In the genomic region with DNA sequence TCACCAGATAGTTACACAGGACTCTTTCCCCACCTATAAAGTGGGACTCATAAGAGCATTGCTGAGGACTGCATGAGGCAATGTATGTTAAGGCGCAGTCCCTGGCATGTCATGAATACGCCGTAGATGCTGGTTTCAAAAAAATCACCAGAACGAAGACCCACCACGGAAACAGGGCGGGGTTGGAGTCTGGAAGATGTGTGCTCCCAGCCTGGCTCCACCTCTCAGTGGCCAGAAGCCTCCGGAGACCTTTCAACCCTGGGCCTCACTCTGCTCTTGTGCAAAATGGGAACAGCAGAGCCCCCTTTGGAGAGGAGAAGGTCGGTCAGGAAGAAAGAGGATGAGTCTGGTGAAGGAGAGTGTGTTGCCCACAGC, we compare ENCODE assay signal across 18 cellular contexts.
"Had no signal": no experiment of that assay in that cellular context is flagged by ENCODE, and none has a peak within 500 bp of the region (broad histone marks: within the 10 kb centered on the region; RNA-seq: fewer than 3 reads in every experiment).

No MANE protein-coding gene starts in this region.

- H3K27ac ChIP-seq: foreskin keratinocyte, psoas muscle, tibial nerve had no signal

- H3K4me3 ChIP-seq: psoas muscle, tibial nerve had no signal

- H3K4me1 ChIP-seq: foreskin keratinocyte, psoas muscle had no signal

- H3K36me3 ChIP-seq: tibial nerve had no signal

- H3K27me3 ChIP-seq: tibial nerve had no signal

- H3K27me3 Mint-ChIP-seq: activated naive CD8-positive, alpha-beta T cell treated with anti-CD3 and anti-CD28 coated beads, Interleukin-2, amount 50 U/mL, for 24 hours had no signal

- H3K27ac Mint-ChIP-seq: activated B cell treated with CpG ODN at 0.5 μM for 24 hours; activated naive CD8-positive, alpha-beta T cell treated with anti-CD3 and anti-CD28 coated beads, Interleukin-2, amount 50 U/mL, for 24 hours; effector memory CD8-positive, alpha-beta T cell; natural killer cell treated with Interleukin-12 subunit alpha and Interleukin-12 subunit beta and Interleukin-15 and Interleukin-18, amount 100 ng/mL, for 72 hours; stimulated activated memory B cell treated with anti-CD40 and anti-IgM and Interleukin-4, amounts not matched to agents 10 μg/mL and 1 μg/mL and 100 μg/mL, for 72 hours had no signal

- H3K9me3 ChIP-seq: psoas muscle, tibial nerve had no signal

- ATAC-seq: activated naive CD8-positive, alpha-beta T cell treated with anti-CD3 and anti-CD28 coated beads, Interleukin-2, amount 50 U/mL, for 24 hours; effector memory CD8-positive, alpha-beta T cell; foreskin keratinocyte; natural killer cell treated with Interleukin-12 subunit alpha and Interleukin-12 subunit beta and Interleukin-15 and Interleukin-18, amount 100 ng/mL, for 72 hours; psoas muscle; stimulated activated memory B cell treated with anti-CD40 and anti-IgM and Interleukin-4, amounts not matched to agents 10 μg/mL and 1 μg/mL and 100 μg/mL, for 72 hours; T-helper 17 cell had no signal

- H3K4me3 Mint-ChIP-seq: activated B cell treated with CpG ODN at 0.5 μM for 24 hours; activated naive CD8-positive, alpha-beta T cell treated with anti-CD3 and anti-CD28 coated beads, Interleukin-2, amount 50 U/mL, for 24 hours; effector memory CD8-positive, alpha-beta T cell; natural killer cell treated with Interleukin-12 subunit alpha and Interleukin-12 subunit beta and Interleukin-15 and Interleukin-18, amount 100 ng/mL, for 72 hours; stimulated activated memory B cell treated with anti-CD40 and anti-IgM and Interleukin-4, amounts not matched to agents 10 μg/mL and 1 μg/mL and 100 μg/mL, for 72 hours; T-helper 17 cell had no signal

- H3K36me3 Mint-ChIP-seq: natural killer cell treated with Interleukin-12 subunit alpha and Interleukin-12 subunit beta and Interleukin-15 and Interleukin-18, amount 100 ng/mL, for 72 hours; stimulated activated memory B cell treated with anti-CD40 and anti-IgM and Interleukin-4, amounts not matched to agents 10 μg/mL and 1 μg/mL and 100 μg/mL, for 72 hours had no signal

- H3K4me1 Mint-ChIP-seq: activated B cell treated with CpG ODN at 0.5 μM for 24 hours; stimulated activated memory B cell treated with anti-CD40 and anti-IgM and Interleukin-4, amounts not matched to agents 10 μg/mL and 1 μg/mL and 100 μg/mL, for 72 hours had no signal

- H3K9me3 Mint-ChIP-seq: activated B cell treated with CpG ODN at 0.5 μM for 24 hours; activated naive CD8-positive, alpha-beta T cell treated with anti-CD3 and anti-CD28 coated beads, Interleukin-2, amount 50 U/mL, for 24 hours; effector memory CD8-positive, alpha-beta T cell; natural killer cell treated with Interleukin-12 subunit alpha and Interleukin-12 subunit beta and Interleukin-15 and Interleukin-18, amount 100 ng/mL, for 72 hours; stimulated activated memory B cell treated with anti-CD40 and anti-IgM and Interleukin-4, amounts not matched to agents 10 μg/mL and 1 μg/mL and 100 μg/mL, for 72 hours had no signal

- DNase-seq: activated B cell treated with CpG ODN at 0.5 μM for 24 hours; activated CD4-positive, alpha-beta T cell treated with anti-CD3 and anti-CD28 coated beads for 48 hours; activated CD8-positive, alpha-beta memory T cell treated with anti-CD3 and anti-CD28 coated beads for 24 hours; activated naive CD4-positive, alpha-beta T cell; activated naive CD8-positive, alpha-beta T cell treated with anti-CD3 and anti-CD28 coated beads, Interleukin-2, amount 50 U/mL, for 24 hours; cerebellar nuclear complex; dermis blood vessel endothelial cell; effector memory CD8-positive, alpha-beta T cell; foreskin keratinocyte; kidney glomerular epithelial cell; occipital lobe; stimulated activated CD4-positive, alpha-beta T cell treated with anti-CD3 and anti-CD28 coated beads, Interleukin-12 subunit alpha, Interleukin-12 subunit beta, amount 100 ng/mL, for 4 hours; stimulated activated CD4-positive, alpha-beta T cell treated with anti-CD3 and anti-CD28 coated beads, Interleukin-2, amount 100 ng/mL, for 24 hours had no signal
